ENCODE assay signal across 1 cellular context in genomic region chr1:203625623-203626189, GRCh38.
TF ChIP-seq lines count a peak whose summit lies in the region.

No MANE protein-coding gene starts in this region.

TF ChIP-seq in HEK293, 187 proteins besides CTCF, POLR2A, EP300 and RAD21 (continued from another document):
- TF ChIP-seq ZNF658 (tag by site-specific recombination; IDR thresholded peaks at IDR 0.05), result no peak
- peak; percentile 63; the same call in 1 of the 2 replicates for TF ChIP-seq KLF8 (tag by site-specific recombination; IDR thresholded peaks at IDR 0.05)
- peak; percentile 53 for TF ChIP-seq ZNF654 (tag by site-specific recombination; IDR thresholded peaks at IDR 0.05; ENCODE audit: low read depth)
- TF ChIP-seq KLF17 (tag by site-specific recombination; IDR thresholded peaks at IDR 0.05), result 0 out of 2 replicates have a peak, but pooled peaks have one; percentile 25
- TF ChIP-seq MYNN (tag by site-specific recombination; IDR thresholded peaks at IDR 0.05; ENCODE audit: borderline replicate concordance), result no peak
- peak; percentile 89 for TF ChIP-seq KLF9 (tag by site-specific recombination; IDR thresholded peaks at IDR 0.05; ENCODE audit: low read depth)
- TF ChIP-seq HOXA7 (CRISPR knock-in tag; IDR thresholded peaks at IDR 0.05; ENCODE audit: borderline replicate concordance), result no peak
- peak; percentile 50; the same call in 1 of the 2 replicates for TF ChIP-seq SP7 (tag by site-specific recombination; IDR thresholded peaks at IDR 0.05)
- no peak for TF ChIP-seq ZNF530 (tag by site-specific recombination; IDR thresholded peaks at IDR 0.05; ENCODE audit: low read depth)
- TF ChIP-seq SCRT2 (tag by site-specific recombination; IDR thresholded peaks at IDR 0.05), result peak; percentile 51
- TF ChIP-seq ELK4 (IDR thresholded peaks at IDR 0.05; ENCODE audit: borderline replicate concordance, low read depth, low read length), result no peak
- TF ChIP-seq ZNF394 (tag by site-specific recombination; IDR thresholded peaks at IDR 0.05; ENCODE audit: borderline replicate concordance), result no peak
- TF ChIP-seq ZNF692 (tag by site-specific recombination; IDR thresholded peaks at IDR 0.05), result peak; percentile 95
- TF ChIP-seq PRDM2 (tag by site-specific recombination; IDR thresholded peaks at IDR 0.05; ENCODE audit: borderline replicate concordance), result no peak
- no peak for TF ChIP-seq BCL6B (tag by site-specific recombination; IDR thresholded peaks at IDR 0.05)
- TF ChIP-seq ZNF2 (tag by site-specific recombination; IDR thresholded peaks at IDR 0.05), result peak; percentile 34; the same call in 1 of the 2 replicates
- TF ChIP-seq INSM2 (tag by site-specific recombination; IDR thresholded peaks at IDR 0.05), result peak; percentile 52; the same call in 1 of the 2 replicates
- TF ChIP-seq ZNF214 (tag by site-specific recombination; IDR thresholded peaks at IDR 0.05; ENCODE audit: borderline replicate concordance), result no peak
- TF ChIP-seq PRDM6 (tag by site-specific recombination; IDR thresholded peaks at IDR 0.05), result no peak
- TF ChIP-seq ZFP69B (tag by site-specific recombination; IDR thresholded peaks at IDR 0.05), result peak; percentile 40; the same call in 1 of the 2 replicates
- peak; percentile 81 for TF ChIP-seq PATZ1 (tag by site-specific recombination; IDR thresholded peaks at IDR 0.05)
- no peak; the same call in 1 of the 2 replicates for TF ChIP-seq KLF1 (tag by site-specific recombination; IDR thresholded peaks at IDR 0.05)
- peak; percentile 97 for TF ChIP-seq ZFHX2 (tag by site-specific recombination; conservative IDR thresholded peaks at IDR 0.05)
- TF ChIP-seq PRDM10 (tag by site-specific recombination; IDR thresholded peaks at IDR 0.05), result no peak
- no peak for TF ChIP-seq ZNF248 (tag by site-specific recombination; IDR thresholded peaks at IDR 0.05)
- TF ChIP-seq ZIC2 (tag by site-specific recombination; IDR thresholded peaks at IDR 0.05), result no peak
- no peak for TF ChIP-seq ZNF548 (tag by site-specific recombination; IDR thresholded peaks at IDR 0.05)
TF ChIP-seq in HEK293: peak in this region for 19.
